8 cellular contexts compared by ENCODE assay signal in the genomic region with DNA sequence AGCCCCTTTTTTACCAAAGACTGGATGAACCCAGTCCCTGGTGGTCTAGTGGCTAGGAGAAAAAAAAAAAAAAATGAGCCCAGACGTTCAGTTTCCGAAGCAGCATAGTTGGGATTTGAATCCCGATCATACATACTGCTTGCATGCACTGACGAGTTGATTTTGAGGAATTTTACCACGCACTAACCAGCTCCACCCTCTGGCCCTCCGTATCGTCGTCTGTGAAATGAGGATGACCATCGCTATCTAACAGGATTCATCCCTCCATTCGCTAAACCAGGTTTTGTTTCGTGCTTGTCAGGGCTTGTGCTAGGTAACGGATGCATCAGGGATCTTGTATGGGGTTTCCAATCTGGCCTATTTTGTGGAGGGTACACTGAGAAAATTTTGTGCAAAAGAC. TPM values are rescaled to one million over a fixed set of nuclear protein-coding genes. Genes with fewer than 3 reads are reported as not detected.
DNase-seq lines count a peak whose midpoint lies in the region; ATAC-seq, FAIRE-seq and TF ChIP-seq lines count a peak whose summit lies in the region.

No MANE protein-coding gene starts in this region.

- H3K4me1 ChIP-seq in small intestine (ENCODE audit: control insufficient read depth in 2 of 2, insufficient read depth in 1 of 2, low read depth in 1 of 2, low read length in 1 of 2): peaks cover 4 to 9% of the 10 kb centered on the region in 2 donors

- TF ChIP-seq CTCF in HFF-Myc (IDR thresholded peaks at IDR 0.05; ENCODE audit: low read depth, low read length, missing control alignments): no peak

- H3K27me3 ChIP-seq in small intestine (ENCODE audit: control insufficient read depth in 2 of 2, insufficient read depth in 2 of 2, low read length in 2 of 2): no peaks in the 10 kb centered on the region

- WGBS in small intestine, 3 donors: 14 to 21% (median 14%) methylated on average over 12 of the region's 12 CpGs

- peak overlapping the region; percentile 85 for H3K4me3 Mint-ChIP-seq in activated naive CD8-positive, alpha-beta T cell treated with anti-CD3 and anti-CD28 coated beads, Interleukin-2, amount 50 U/mL, for 24 hours

- H3K4me3 ChIP-seq in HFF-Myc (replicated peaks; ENCODE audit: low read depth, low read length): peak overlapping the region; percentile 77
- peak overlapping the region; percentile 71 for H3K4me3 ChIP-seq in iPS-11a (ENCODE audit: low read depth, low read length)
- H3K4me3 ChIP-seq in small intestine (ENCODE audit: low read depth in 1 of 2, low read length in 2 of 2): peak overlapping the region; percentile 69 to 79

- H3K4me1 Mint-ChIP-seq in activated naive CD8-positive, alpha-beta T cell treated with anti-CD3 and anti-CD28 coated beads, Interleukin-2, amount 50 U/mL, for 24 hours: peaks cover 22% of the 10 kb centered on the region

- H3K27me3 Mint-ChIP-seq in activated naive CD8-positive, alpha-beta T cell treated with anti-CD3 and anti-CD28 coated beads, Interleukin-2, amount 50 U/mL, for 24 hours: no peaks in the 10 kb centered on the region

- H3K9me3 ChIP-seq in small intestine (ENCODE audit: control insufficient read depth, low read depth): no peaks in the 10 kb centered on the region

- peak overlapping the region; percentile 91 for H3K27ac Mint-ChIP-seq in activated naive CD8-positive, alpha-beta T cell treated with anti-CD3 and anti-CD28 coated beads, Interleukin-2, amount 50 U/mL, for 24 hours

- no peak for ATAC-seq in activated naive CD8-positive, alpha-beta T cell treated with anti-CD3 and anti-CD28 coated beads, Interleukin-2, amount 50 U/mL, for 24 hours
- ATAC-seq in HG03432 (IDR thresholded peaks at IDR 0.05; ENCODE audit: unreplicated experiment) (no peak), HG03469 (IDR thresholded peaks at IDR 0.05; ENCODE audit: unreplicated experiment) (no peak)

- peak; percentile 54 for DNase-seq in AG20443 (ENCODE audit: low spot score)
- no peak for DNase-seq in HFF-Myc (ENCODE audit: extremely low read depth, low read depth)
- no peak for DNase-seq in activated naive CD8-positive, alpha-beta T cell treated with anti-CD3 and anti-CD28 coated beads, Interleukin-2, amount 50 U/mL, for 24 hours
- DNase-seq in small intestine: no peak
- DNase-seq in GM19238 (ENCODE audit: insufficient read length, low spot score): no peak

- peaks cover 0 to 13% of the 10 kb centered on the region in 2 donors for H3K36me3 ChIP-seq in small intestine (ENCODE audit: control insufficient read depth in 2 of 2, insufficient read depth in 2 of 2, low read length in 2 of 2)

- H3K36me3 Mint-ChIP-seq in activated naive CD8-positive, alpha-beta T cell treated with anti-CD3 and anti-CD28 coated beads, Interleukin-2, amount 50 U/mL, for 24 hours (ENCODE audit: low read depth): peaks cover 29% of the 10 kb centered on the region

- no peaks in the 10 kb centered on the region for H3K9me3 Mint-ChIP-seq in activated naive CD8-positive, alpha-beta T cell treated with anti-CD3 and anti-CD28 coated beads, Interleukin-2, amount 50 U/mL, for 24 hours

- H3K27ac ChIP-seq in small intestine (ENCODE audit: low read depth in 1 of 2, low read length in 1 of 2): peak overlapping the region; percentile 95 to 100

- no peak for FAIRE-seq in small intestine (lab: Jason Lieb, UNC)

RNA-seq across cellular contexts. Expression of a gene that starts 0.8 kb away (rescaled TPM):
- polyA plus RNA-seq in small intestine: 10 to 100 TPM; 33.8 to 57.3 (median 44.0) TPM

RNA-seq across cellular contexts. Expression of a gene that starts 33.7 kb away (rescaled TPM):
- not detected for polyA plus RNA-seq in small intestine

RNA-seq across cellular contexts. Expression of a gene that starts 51.7 kb away (rescaled TPM):
- 10 to 100 TPM in 1 of 3 donors, 1 to 10 TPM in 2; 1.1 to 11.6 (median 5.4) TPM for polyA plus RNA-seq in small intestine

RNA-seq across cellular contexts. Expression of a gene that starts 59.8 kb away (rescaled TPM):
- 1 to 10 TPM in 1 of 3 donors, not detected in 2; 1.6 TPM for polyA plus RNA-seq in small intestine
